Comparison of ENCODE assay signal across 8 cellular contexts in genomic region chr6:157761331-157761921, GRCh38.
DNase-seq lines count a peak whose midpoint lies in the region; ATAC-seq and TF ChIP-seq lines count a peak whose summit lies in the region.

No MANE protein-coding gene starts in this region.

- H3K27me3 ChIP-seq in right atrium auricular region = no peaks in the 10 kb centered on the region

- peak; percentile 52 for DNase-seq in right atrium auricular region (ENCODE audit: low spot score)
- DNase-seq in Right ventricle myocardium superior = no peak
- no peak for DNase-seq in activated B cell treated with CpG ODN at 0.5 μM for 24 hours
- DNase-seq in fibroblast of mammary gland (ENCODE audit: low read depth) = peak; percentile 93
- no peak for DNase-seq in mesothelial cell of epicardium (ENCODE audit: low spot score in 2 of 2, unreplicated experiment in 2 of 2)
- no peak for DNase-seq in SHP77 (lab: John Stamatoyannopoulos, UW)
- DNase-seq in NCI-H128 (lab: John Stamatoyannopoulos, UW; ENCODE audit: unreplicated experiment) = no peak

- H3K9me3 Mint-ChIP-seq in activated B cell treated with CpG ODN at 0.5 μM for 24 hours = no peaks in the 10 kb centered on the region
- no peaks in the 10 kb centered on the region for H3K9me3 Mint-ChIP-seq in mesothelial cell of epicardium

- TF ChIP-seq CTCF in right atrium auricular region (IDR thresholded peaks at IDR 0.05) (no peak), activated B cell treated with CpG ODN at 0.5 μM for 24 hours (IDR thresholded peaks at IDR 0.05) (no peak), fibroblast of mammary gland (conservative IDR thresholded peaks at IDR 0.05; ENCODE audit: control insufficient read depth, insufficient read depth, low read depth, low read length) (no peak), mesothelial cell of epicardium (IDR thresholded peaks at IDR 0.05; ENCODE audit: unreplicated experiment) (no peak)

- H3K4me3 Mint-ChIP-seq in activated B cell treated with CpG ODN at 0.5 μM for 24 hours (peak overlapping the region; percentile 74), mesothelial cell of epicardium (no peak overlapping the region)

- H3K4me1 Mint-ChIP-seq in activated B cell treated with CpG ODN at 0.5 μM for 24 hours = peaks cover 96% of the 10 kb centered on the region
- H3K4me1 Mint-ChIP-seq in mesothelial cell of epicardium = peaks cover 44% of the 10 kb centered on the region

- no peaks in the 10 kb centered on the region for H3K36me3 ChIP-seq in right atrium auricular region

- H3K27me3 Mint-ChIP-seq in activated B cell treated with CpG ODN at 0.5 μM for 24 hours (no peaks in the 10 kb centered on the region), mesothelial cell of epicardium (ENCODE audit: low read depth) (no peaks in the 10 kb centered on the region)

- CTCF ChIA-PET in activated B cell treated with CpG ODN at 0.5 μM for 24 hours (lab: Charles Lee) = interaction anchor here (0.6 to 14.4 kb wide), 3 partner anchors 40 to 381 kb away, joined by 3 to 250 read pairs (median 4); partner anchors contain the start of gene ZDHHC14

- no peak for ATAC-seq in Right ventricle myocardium superior (ENCODE audit: poor library complexity)
- peak; percentile 46 for ATAC-seq in HG03095 (IDR thresholded peaks at IDR 0.05; ENCODE audit: unreplicated experiment)
- ATAC-seq in activated B cell treated with CpG ODN at 0.5 μM for 24 hours (ENCODE audit: low read depth) = peak; percentile 43

- intact Hi-C loops in Right ventricle myocardium superior (cut with DNase I) = no loop called here
- intact Hi-C loops in activated B cell treated with CpG ODN at 0.5 μM for 24 hours (cut with micrococcal nuclease) = loop anchor here (1.0 to 10.0 kb wide), 6 partner anchors 80 to 1333 kb away; partner anchors contain the start of genes GTF2H5, SERAC1 and SYNJ2

- POLR2A ChIA-PET in activated B cell treated with CpG ODN at 0.5 μM for 24 hours (lab: Charles Lee) = interaction anchor here (0.6 to 2.4 kb wide), 12 partner anchors 9 to 438 kb away, joined by 3 to 12 read pairs (median 5); partner anchors contain the start of genes SYNJ2 and TMEM242

- peaks cover 0 to 36% of the 10 kb centered on the region in 2 donors for H3K4me1 ChIP-seq in right atrium auricular region

- peak overlapping the region; percentile 99 for H3K27ac Mint-ChIP-seq in activated B cell treated with CpG ODN at 0.5 μM for 24 hours
- no peak overlapping the region for H3K27ac Mint-ChIP-seq in mesothelial cell of epicardium

- H3K36me3 Mint-ChIP-seq in activated B cell treated with CpG ODN at 0.5 μM for 24 hours (ENCODE audit: low read depth) (no peaks in the 10 kb centered on the region), mesothelial cell of epicardium (no peaks in the 10 kb centered on the region)

- no peak overlapping the region for H3K4me3 ChIP-seq in right atrium auricular region
- no peak overlapping the region for H3K4me3 ChIP-seq in fibroblast of mammary gland (ENCODE audit: control insufficient read depth, low read depth, low read length)

- no peaks in the 10 kb centered on the region for H3K9me3 ChIP-seq in right atrium auricular region

- peak overlapping the region in 1 of 2 donors; percentile 47 for H3K27ac ChIP-seq in right atrium auricular region

Comparison
In these comparisons a context has a peak if more than half of its experiments do, and no peak if none do; other contexts are left out.
1. DNase-seq: peak in right atrium auricular region (single experiment) and fibroblast of mammary gland (single experiment); none in Right ventricle myocardium superior (single experiment), activated B cell treated with CpG ODN at 0.5 μM for 24 hours (single experiment), mesothelial cell of epicardium (0 of 2), SHP77 (0 of 2) and NCI-H128 (single experiment).